ENCODE assay signal across 16 cellular contexts in genomic region chr10:119536508-119536837, GRCh38. TPM values are rescaled to one million over a fixed set of nuclear protein-coding genes. Genes with fewer than 3 reads are reported as not detected.
DNase-seq lines count a peak whose midpoint lies in the region; ATAC-seq and TF ChIP-seq lines count a peak whose summit lies in the region.
"Had no signal": no experiment of that assay in that cellular context is flagged by ENCODE, and none has a peak within 500 bp of the region (broad histone marks: within the 10 kb centered on the region; RNA-seq: fewer than 3 reads in every experiment).

No MANE protein-coding gene starts in this region.

- 84% methylated on average over 6 of the region's 6 CpGs for WGBS in mesenchymal stem cell
- WGBS in stomach, 5 donors: 59 to 84% (median 80%) methylated on average over 6 of the region's 6 CpGs

- H3K27me3 Mint-ChIP-seq in activated naive CD4-positive, alpha-beta T cell treated with anti-CD3 and anti-CD28 coated beads, Interleukin-2, amount 50 U/mL, for 24 hours: no peaks in the 10 kb centered on the region
- no peaks in the 10 kb centered on the region for H3K27me3 Mint-ChIP-seq in activated CD8-positive, alpha-beta T cell treated with anti-CD3 and anti-CD28 coated beads for 36 hours
- no peaks in the 10 kb centered on the region for H3K27me3 Mint-ChIP-seq in stimulated activated memory B cell treated with anti-CD40 and anti-IgM and Interleukin-4, amounts not matched to agents 10 μg/mL and 1 μg/mL and 100 μg/mL, for 72 hours
- H3K27me3 Mint-ChIP-seq: IgD-negative memory B cell had no signal

- no peak overlapping the region for H2BK15ac ChIP-seq in mesenchymal stem cell (ENCODE audit: low read depth, poor library complexity, severe bottlenecking)

- no peak overlapping the region for H4K8ac ChIP-seq in mesenchymal stem cell (ENCODE audit: low read length)

- H3K9me3 ChIP-seq in mesenchymal stem cell (ENCODE audit: control insufficient read depth, low read length) (no peaks in the 10 kb centered on the region), stomach (no peaks in the 10 kb centered on the region), mucosa of descending colon (no peaks in the 10 kb centered on the region)
- H3K9me3 ChIP-seq: ascending aorta, SJSA1, spleen had no signal

- POLR2A ChIA-PET in activated CD8-positive, alpha-beta T cell treated with anti-CD3 and anti-CD28 coated beads for 36 hours (lab: Charles Lee): interaction anchor here (0.6 to 4.3 kb wide), 3 partner anchors 12 to 295 kb away, joined by 3 to 28 read pairs (median 5); no protein-coding TSS in a partner anchor

- H3K27ac ChIP-seq in mesenchymal stem cell (ENCODE audit: low read length, poor library complexity, severe bottlenecking) (no peak overlapping the region), stomach (peak overlapping the region in 3 of 5 donors; percentile 40 to 68 (median 49))
- H3K27ac ChIP-seq: SJSA1 had no signal

- no peak overlapping the region for H3K23ac ChIP-seq in mesenchymal stem cell (ENCODE audit: low read length in 2 of 2)

- H3K4me2 ChIP-seq in mesenchymal stem cell (ENCODE audit: low read length, poor library complexity, severe bottlenecking): no peak overlapping the region

- peak overlapping the region in 1 of 2 experiments; percentile 2 for H3K4ac ChIP-seq in mesenchymal stem cell (ENCODE audit: low read depth in 1 of 2, low read length in 2 of 2)

- H3K9me3 Mint-ChIP-seq in activated naive CD4-positive, alpha-beta T cell treated with anti-CD3 and anti-CD28 coated beads, Interleukin-2, amount 50 U/mL, for 24 hours: no peaks in the 10 kb centered on the region
- no peaks in the 10 kb centered on the region for H3K9me3 Mint-ChIP-seq in activated CD8-positive, alpha-beta T cell treated with anti-CD3 and anti-CD28 coated beads for 36 hours
- no peaks in the 10 kb centered on the region for H3K9me3 Mint-ChIP-seq in stimulated activated memory B cell treated with anti-CD40 and anti-IgM and Interleukin-4, amounts not matched to agents 10 μg/mL and 1 μg/mL and 100 μg/mL, for 72 hours
- H3K9me3 Mint-ChIP-seq: IgD-negative memory B cell had no signal

- H3K18ac ChIP-seq in mesenchymal stem cell (ENCODE audit: low read depth in 1 of 2, low read length in 2 of 2): peak overlapping the region in 1 of 2 experiments; percentile 72

- peaks cover 32% of the 10 kb centered on the region for H3K79me1 ChIP-seq in mesenchymal stem cell (replicated peaks; ENCODE audit: low read length, poor library complexity, severe bottlenecking)

- no peak overlapping the region for H2AFZ ChIP-seq in mesenchymal stem cell (ENCODE audit: low read depth, low read length)

- no peak for TF ChIP-seq CTCF in activated CD8-positive, alpha-beta T cell treated with anti-CD3 and anti-CD28 coated beads for 36 hours (IDR thresholded peaks at IDR 0.05)
- TF ChIP-seq CTCF in stomach (IDR thresholded peaks at IDR 0.05) (no peak), mucosa of descending colon (IDR thresholded peaks at IDR 0.05) (no peak)

- H3K4me1 ChIP-seq in mesenchymal stem cell (ENCODE audit: control insufficient read depth, insufficient read depth, low read depth, low read length): peaks cover 15% of the 10 kb centered on the region
- H3K4me1 ChIP-seq in stomach: peaks cover 12 to 85% (median 44%) of the 10 kb centered on the region in 4 donors
- H3K4me1 ChIP-seq in mucosa of descending colon (ENCODE audit: low read depth): peaks cover 25% of the 10 kb centered on the region

- H3K4me1 Mint-ChIP-seq in activated naive CD4-positive, alpha-beta T cell treated with anti-CD3 and anti-CD28 coated beads, Interleukin-2, amount 50 U/mL, for 24 hours: peaks cover 80% of the 10 kb centered on the region
- peaks cover 76% of the 10 kb centered on the region for H3K4me1 Mint-ChIP-seq in activated CD8-positive, alpha-beta T cell treated with anti-CD3 and anti-CD28 coated beads for 36 hours (ENCODE audit: low read depth)
- peaks cover 56% of the 10 kb centered on the region for H3K4me1 Mint-ChIP-seq in stimulated activated memory B cell treated with anti-CD40 and anti-IgM and Interleukin-4, amounts not matched to agents 10 μg/mL and 1 μg/mL and 100 μg/mL, for 72 hours

- no peak overlapping the region for H2BK120ac ChIP-seq in mesenchymal stem cell (ENCODE audit: low read depth, low read length)

- H3K36me3 Mint-ChIP-seq in activated naive CD4-positive, alpha-beta T cell treated with anti-CD3 and anti-CD28 coated beads, Interleukin-2, amount 50 U/mL, for 24 hours: peaks cover 13% of the 10 kb centered on the region
- peaks cover 71% of the 10 kb centered on the region for H3K36me3 Mint-ChIP-seq in activated CD8-positive, alpha-beta T cell treated with anti-CD3 and anti-CD28 coated beads for 36 hours (ENCODE audit: low read depth)
- H3K36me3 Mint-ChIP-seq in stimulated activated memory B cell treated with anti-CD40 and anti-IgM and Interleukin-4, amounts not matched to agents 10 μg/mL and 1 μg/mL and 100 μg/mL, for 72 hours: peaks cover 12% of the 10 kb centered on the region

- H3K36me3 ChIP-seq in mesenchymal stem cell (ENCODE audit: control insufficient read depth in 1 of 2, insufficient read depth in 2 of 2, low read depth in 1 of 2, low read length in 2 of 2) (peaks cover 0 to 4% of the 10 kb centered on the region in 2 experiments), stomach (no peaks in the 10 kb centered on the region), mucosa of descending colon (ENCODE audit: low read depth) (no peaks in the 10 kb centered on the region)
- H3K36me3 ChIP-seq: ascending aorta, SJSA1, spleen had no signal

- TF ChIP-seq EP300 in stomach (IDR thresholded peaks at IDR 0.05): no peak

- no peak for DNase-seq in activated naive CD4-positive, alpha-beta T cell treated with anti-CD3 and anti-CD28 coated beads, Interleukin-2, amount 50 U/mL, for 16 hours
- DNase-seq in activated CD8-positive, alpha-beta T cell treated with anti-CD3 and anti-CD28 coated beads for 36 hours: no peak
- DNase-seq in mesenchymal stem cell: no peak
- no peak for DNase-seq in stomach
- DNase-seq in mucosa of descending colon: no peak
- no peak for DNase-seq in KG1 (lab: John Stamatoyannopoulos, UW)
- DNase-seq: activated CD8-positive, alpha-beta memory T cell treated with anti-CD3 and anti-CD28 coated beads, Interleukin-2, amount 50 U/mL, for 4 hours; DMS53; NCI-H1092; nucleus accumbens; spleen had no signal

- peak overlapping the region; percentile 52 to 84 for H2BK12ac ChIP-seq in mesenchymal stem cell (ENCODE audit: low read length in 2 of 2)

- H4K91ac ChIP-seq in mesenchymal stem cell (ENCODE audit: low read length): peak overlapping the region; percentile 78

- H3K4me3 ChIP-seq in mesenchymal stem cell (ENCODE audit: insufficient read depth in 1 of 2, low read depth in 1 of 2, low read length in 2 of 2) (no peak overlapping the region), stomach (no peak overlapping the region), mucosa of descending colon (no peak overlapping the region)
- H3K4me3 ChIP-seq: ascending aorta, SJSA1, spleen had no signal

- H3K27me3 ChIP-seq in mesenchymal stem cell (ENCODE audit: control insufficient read depth in 1 of 2, insufficient read depth in 1 of 2, low read length in 2 of 2): no peaks in the 10 kb centered on the region
- H3K27me3 ChIP-seq in stomach: no peaks in the 10 kb centered on the region
- H3K27me3 ChIP-seq: ascending aorta, SJSA1 had no signal

- H3K14ac ChIP-seq in mesenchymal stem cell (ENCODE audit: low read length in 2 of 2): peak overlapping the region in 1 of 2 experiments; percentile 5

- H3K4me3 Mint-ChIP-seq in activated naive CD4-positive, alpha-beta T cell treated with anti-CD3 and anti-CD28 coated beads, Interleukin-2, amount 50 U/mL, for 24 hours: peak overlapping the region; percentile 77
- peak overlapping the region; percentile 71 for H3K4me3 Mint-ChIP-seq in activated CD8-positive, alpha-beta T cell treated with anti-CD3 and anti-CD28 coated beads for 36 hours
- no peak overlapping the region for H3K4me3 Mint-ChIP-seq in stimulated activated memory B cell treated with anti-CD40 and anti-IgM and Interleukin-4, amounts not matched to agents 10 μg/mL and 1 μg/mL and 100 μg/mL, for 72 hours
- H3K4me3 Mint-ChIP-seq: IgD-negative memory B cell had no signal

- intact Hi-C loops in activated CD8-positive, alpha-beta T cell treated with anti-CD3 and anti-CD28 coated beads for 36 hours (cut with micrococcal nuclease): loop anchor here (5.0 kb wide), 1 partner anchor 34 kb away; no protein-coding TSS in a partner anchor
- intact Hi-C loops in stomach (cut with DNase I; ENCODE audit: low total_unique reads): no loop called here
- intact Hi-C loops in mucosa of descending colon (cut with DNase I, micrococcal nuclease): no loop called here

- ATAC-seq in activated CD8-positive, alpha-beta T cell treated with anti-CD3 and anti-CD28 coated beads for 36 hours: no peak
- no peak for ATAC-seq in mucosa of descending colon
- ATAC-seq in stimulated activated memory B cell treated with anti-CD40 and anti-IgM and Interleukin-4, amounts not matched to agents 10 μg/mL and 1 μg/mL and 100 μg/mL, for 72 hours: no peak

- H3K27ac Mint-ChIP-seq in activated naive CD4-positive, alpha-beta T cell treated with anti-CD3 and anti-CD28 coated beads, Interleukin-2, amount 50 U/mL, for 24 hours: peak overlapping the region; percentile 84
- peak overlapping the region; percentile 93 for H3K27ac Mint-ChIP-seq in activated CD8-positive, alpha-beta T cell treated with anti-CD3 and anti-CD28 coated beads for 36 hours
- no peak overlapping the region for H3K27ac Mint-ChIP-seq in stimulated activated memory B cell treated with anti-CD40 and anti-IgM and Interleukin-4, amounts not matched to agents 10 μg/mL and 1 μg/mL and 100 μg/mL, for 72 hours

- CTCF ChIA-PET in activated CD8-positive, alpha-beta T cell treated with anti-CD3 and anti-CD28 coated beads for 36 hours (lab: Charles Lee): interaction anchor here (3.3 kb wide), 1 partner anchor 12 kb away, joined by 18 read pairs; no protein-coding TSS in a partner anchor

- no peak overlapping the region for H2BK5ac ChIP-seq in mesenchymal stem cell (ENCODE audit: low read depth, low read length, poor library complexity, severe bottlenecking)

- no peak for TF ChIP-seq POLR2A in stomach (IDR thresholded peaks at IDR 0.05)

- H3K9ac ChIP-seq in mesenchymal stem cell (ENCODE audit: low read length): no peak overlapping the region

- peak overlapping the region; percentile 68 for H2AK5ac ChIP-seq in mesenchymal stem cell (ENCODE audit: low read length, severe bottlenecking)

RNA-seq across cellular contexts. Expression of gene RGS10, which starts 6.0 kb away (rescaled TPM):
- 100 to 1,000 TPM; 207 to 220 TPM for total RNA-seq in activated CD8-positive, alpha-beta T cell treated with anti-CD3 and anti-CD28 coated beads for 36 hours
- 310 TPM for polyA plus RNA-seq in mesenchymal stem cell (2013, experiment 1 of 2)
- 307 TPM for polyA plus RNA-seq in mesenchymal stem cell (2013, experiment 2 of 2)
- 100 to 1,000 TPM in 1 of 5 donors, 10 to 100 TPM in 3, not detected in 1; 12.3 to 177 (median 29.1) TPM for total RNA-seq in stomach
- 100 to 1,000 TPM in 1 of 3 donors, 10 to 100 TPM in 2; 47.7 to 128 (median 60.8) TPM for polyA plus RNA-seq in stomach
- 10 to 100 TPM; 14.9 to 68.8 (median 19.2) TPM for total RNA-seq in mucosa of descending colon
